Comparison of ENCODE assay signal across 1 cellular context in genomic region chr2:138474093-138474834, GRCh38.
TF ChIP-seq lines count a peak whose summit lies in the region.

No MANE protein-coding gene starts in this region.

TF ChIP-seq in K562, 482 proteins besides CTCF, POLR2A, EP300 and RAD21 (continued from another document and continues in another):
- TF ChIP-seq, protein P1, sequence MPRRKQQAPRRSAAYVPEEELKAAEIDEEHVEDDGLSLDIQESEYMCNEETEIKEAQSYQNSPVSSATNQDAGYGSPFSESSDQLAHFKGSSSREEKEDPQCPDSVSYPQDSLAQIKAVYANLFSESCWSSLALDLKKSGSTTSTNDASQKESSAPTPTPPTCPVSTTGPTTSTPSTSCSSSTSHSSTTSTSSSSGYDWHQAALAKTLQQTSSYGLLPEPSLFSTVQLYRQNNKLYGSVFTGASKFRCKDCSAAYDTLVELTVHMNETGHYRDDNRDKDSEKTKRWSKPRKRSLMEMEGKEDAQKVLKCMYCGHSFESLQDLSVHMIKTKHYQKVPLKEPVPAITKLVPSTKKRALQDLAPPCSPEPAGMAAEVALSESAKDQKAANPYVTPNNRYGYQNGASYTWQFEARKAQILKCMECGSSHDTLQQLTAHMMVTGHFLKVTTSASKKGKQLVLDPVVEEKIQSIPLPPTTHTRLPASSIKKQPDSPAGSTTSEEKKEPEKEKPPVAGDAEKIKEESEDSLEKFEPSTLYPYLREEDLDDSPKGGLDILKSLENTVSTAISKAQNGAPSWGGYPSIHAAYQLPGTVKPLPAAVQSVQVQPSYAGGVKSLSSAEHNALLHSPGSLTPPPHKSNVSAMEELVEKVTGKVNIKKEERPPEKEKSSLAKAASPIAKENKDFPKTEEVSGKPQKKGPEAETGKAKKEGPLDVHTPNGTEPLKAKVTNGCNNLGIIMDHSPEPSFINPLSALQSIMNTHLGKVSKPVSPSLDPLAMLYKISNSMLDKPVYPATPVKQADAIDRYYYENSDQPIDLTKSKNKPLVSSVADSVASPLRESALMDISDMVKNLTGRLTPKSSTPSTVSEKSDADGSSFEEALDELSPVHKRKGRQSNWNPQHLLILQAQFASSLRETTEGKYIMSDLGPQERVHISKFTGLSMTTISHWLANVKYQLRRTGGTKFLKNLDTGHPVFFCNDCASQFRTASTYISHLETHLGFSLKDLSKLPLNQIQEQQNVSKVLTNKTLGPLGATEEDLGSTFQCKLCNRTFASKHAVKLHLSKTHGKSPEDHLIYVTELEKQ (CRISPR knock-in tag; IDR thresholded peaks at IDR 0.05), result no peak
- TF ChIP-seq RB1 (IDR thresholded peaks at IDR 0.05; ENCODE audit: low read depth), result no peak
- no peak for TF ChIP-seq HMG20B (CRISPR knock-in tag; IDR thresholded peaks at IDR 0.05)
- no peak for TF ChIP-seq WHSC1 (IDR thresholded peaks at IDR 0.05; ENCODE audit: low read length)
- no peak for TF ChIP-seq TAF7 (tag; IDR thresholded peaks at IDR 0.05)
- peak; percentile 63 for TF ChIP-seq ZNF316 (IDR thresholded peaks at IDR 0.05)
- no peak for TF ChIP-seq ETV5 (CRISPR knock-in tag; IDR thresholded peaks at IDR 0.05; ENCODE audit: low read depth)
- TF ChIP-seq RBM39 (optimal IDR thresholded peaks at IDR 0.05; ENCODE audit: low read depth, low read length), result no peak
- TF ChIP-seq TBP (optimal IDR thresholded peaks at IDR 0.05; ENCODE audit: low read depth, low read length), result no peak
- TF ChIP-seq, protein P2, sequence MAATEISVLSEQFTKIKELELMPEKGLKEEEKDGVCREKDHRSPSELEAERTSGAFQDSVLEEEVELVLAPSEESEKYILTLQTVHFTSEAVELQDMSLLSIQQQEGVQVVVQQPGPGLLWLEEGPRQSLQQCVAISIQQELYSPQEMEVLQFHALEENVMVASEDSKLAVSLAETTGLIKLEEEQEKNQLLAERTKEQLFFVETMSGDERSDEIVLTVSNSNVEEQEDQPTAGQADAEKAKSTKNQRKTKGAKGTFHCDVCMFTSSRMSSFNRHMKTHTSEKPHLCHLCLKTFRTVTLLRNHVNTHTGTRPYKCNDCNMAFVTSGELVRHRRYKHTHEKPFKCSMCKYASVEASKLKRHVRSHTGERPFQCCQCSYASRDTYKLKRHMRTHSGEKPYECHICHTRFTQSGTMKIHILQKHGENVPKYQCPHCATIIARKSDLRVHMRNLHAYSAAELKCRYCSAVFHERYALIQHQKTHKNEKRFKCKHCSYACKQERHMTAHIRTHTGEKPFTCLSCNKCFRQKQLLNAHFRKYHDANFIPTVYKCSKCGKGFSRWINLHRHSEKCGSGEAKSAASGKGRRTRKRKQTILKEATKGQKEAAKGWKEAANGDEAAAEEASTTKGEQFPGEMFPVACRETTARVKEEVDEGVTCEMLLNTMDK (IDR thresholded peaks at IDR 0.05; ENCODE audit: borderline replicate concordance, insufficient read depth, low read depth, low read length, poor library complexity, severe bottlenecking), result no peak
- no peak for TF ChIP-seq CBX1 (IDR thresholded peaks at IDR 0.05; ENCODE audit: low read depth)
- TF ChIP-seq, protein P3, sequence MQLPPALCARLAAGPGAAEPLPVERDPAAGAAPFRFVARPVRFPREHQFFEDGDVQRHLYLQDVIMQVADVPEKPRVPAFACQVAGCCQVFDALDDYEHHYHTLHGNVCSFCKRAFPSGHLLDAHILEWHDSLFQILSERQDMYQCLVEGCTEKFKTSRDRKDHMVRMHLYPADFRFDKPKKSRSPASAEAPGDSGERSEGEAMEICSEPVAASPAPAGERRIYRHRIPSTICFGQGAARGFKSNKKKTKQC (CRISPR knock-in tag; IDR thresholded peaks at IDR 0.05), result no peak
- TF ChIP-seq ETS2 (tag; IDR thresholded peaks at IDR 0.05; ENCODE audit: borderline replicate concordance, poor library complexity, severe bottlenecking), result no peak
- TF ChIP-seq SP1 (CRISPR knock-in tag; IDR thresholded peaks at IDR 0.05), result no peak
- TF ChIP-seq, protein P4, sequence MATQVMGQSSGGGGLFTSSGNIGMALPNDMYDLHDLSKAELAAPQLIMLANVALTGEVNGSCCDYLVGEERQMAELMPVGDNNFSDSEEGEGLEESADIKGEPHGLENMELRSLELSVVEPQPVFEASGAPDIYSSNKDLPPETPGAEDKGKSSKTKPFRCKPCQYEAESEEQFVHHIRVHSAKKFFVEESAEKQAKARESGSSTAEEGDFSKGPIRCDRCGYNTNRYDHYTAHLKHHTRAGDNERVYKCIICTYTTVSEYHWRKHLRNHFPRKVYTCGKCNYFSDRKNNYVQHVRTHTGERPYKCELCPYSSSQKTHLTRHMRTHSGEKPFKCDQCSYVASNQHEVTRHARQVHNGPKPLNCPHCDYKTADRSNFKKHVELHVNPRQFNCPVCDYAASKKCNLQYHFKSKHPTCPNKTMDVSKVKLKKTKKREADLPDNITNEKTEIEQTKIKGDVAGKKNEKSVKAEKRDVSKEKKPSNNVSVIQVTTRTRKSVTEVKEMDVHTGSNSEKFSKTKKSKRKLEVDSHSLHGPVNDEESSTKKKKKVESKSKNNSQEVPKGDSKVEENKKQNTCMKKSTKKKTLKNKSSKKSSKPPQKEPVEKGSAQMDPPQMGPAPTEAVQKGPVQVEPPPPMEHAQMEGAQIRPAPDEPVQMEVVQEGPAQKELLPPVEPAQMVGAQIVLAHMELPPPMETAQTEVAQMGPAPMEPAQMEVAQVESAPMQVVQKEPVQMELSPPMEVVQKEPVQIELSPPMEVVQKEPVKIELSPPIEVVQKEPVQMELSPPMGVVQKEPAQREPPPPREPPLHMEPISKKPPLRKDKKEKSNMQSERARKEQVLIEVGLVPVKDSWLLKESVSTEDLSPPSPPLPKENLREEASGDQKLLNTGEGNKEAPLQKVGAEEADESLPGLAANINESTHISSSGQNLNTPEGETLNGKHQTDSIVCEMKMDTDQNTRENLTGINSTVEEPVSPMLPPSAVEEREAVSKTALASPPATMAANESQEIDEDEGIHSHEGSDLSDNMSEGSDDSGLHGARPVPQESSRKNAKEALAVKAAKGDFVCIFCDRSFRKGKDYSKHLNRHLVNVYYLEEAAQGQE (CRISPR knock-in tag; IDR thresholded peaks at IDR 0.05; ENCODE audit: low read depth), result no peak
- TF ChIP-seq HNRNPLL (IDR thresholded peaks at IDR 0.05; ENCODE audit: low read depth, low read length, poor library complexity, severe bottlenecking), result no peak
- no peak for TF ChIP-seq TFAM (CRISPR knock-in tag; conservative IDR thresholded peaks at IDR 0.05)
- TF ChIP-seq, protein P5, sequence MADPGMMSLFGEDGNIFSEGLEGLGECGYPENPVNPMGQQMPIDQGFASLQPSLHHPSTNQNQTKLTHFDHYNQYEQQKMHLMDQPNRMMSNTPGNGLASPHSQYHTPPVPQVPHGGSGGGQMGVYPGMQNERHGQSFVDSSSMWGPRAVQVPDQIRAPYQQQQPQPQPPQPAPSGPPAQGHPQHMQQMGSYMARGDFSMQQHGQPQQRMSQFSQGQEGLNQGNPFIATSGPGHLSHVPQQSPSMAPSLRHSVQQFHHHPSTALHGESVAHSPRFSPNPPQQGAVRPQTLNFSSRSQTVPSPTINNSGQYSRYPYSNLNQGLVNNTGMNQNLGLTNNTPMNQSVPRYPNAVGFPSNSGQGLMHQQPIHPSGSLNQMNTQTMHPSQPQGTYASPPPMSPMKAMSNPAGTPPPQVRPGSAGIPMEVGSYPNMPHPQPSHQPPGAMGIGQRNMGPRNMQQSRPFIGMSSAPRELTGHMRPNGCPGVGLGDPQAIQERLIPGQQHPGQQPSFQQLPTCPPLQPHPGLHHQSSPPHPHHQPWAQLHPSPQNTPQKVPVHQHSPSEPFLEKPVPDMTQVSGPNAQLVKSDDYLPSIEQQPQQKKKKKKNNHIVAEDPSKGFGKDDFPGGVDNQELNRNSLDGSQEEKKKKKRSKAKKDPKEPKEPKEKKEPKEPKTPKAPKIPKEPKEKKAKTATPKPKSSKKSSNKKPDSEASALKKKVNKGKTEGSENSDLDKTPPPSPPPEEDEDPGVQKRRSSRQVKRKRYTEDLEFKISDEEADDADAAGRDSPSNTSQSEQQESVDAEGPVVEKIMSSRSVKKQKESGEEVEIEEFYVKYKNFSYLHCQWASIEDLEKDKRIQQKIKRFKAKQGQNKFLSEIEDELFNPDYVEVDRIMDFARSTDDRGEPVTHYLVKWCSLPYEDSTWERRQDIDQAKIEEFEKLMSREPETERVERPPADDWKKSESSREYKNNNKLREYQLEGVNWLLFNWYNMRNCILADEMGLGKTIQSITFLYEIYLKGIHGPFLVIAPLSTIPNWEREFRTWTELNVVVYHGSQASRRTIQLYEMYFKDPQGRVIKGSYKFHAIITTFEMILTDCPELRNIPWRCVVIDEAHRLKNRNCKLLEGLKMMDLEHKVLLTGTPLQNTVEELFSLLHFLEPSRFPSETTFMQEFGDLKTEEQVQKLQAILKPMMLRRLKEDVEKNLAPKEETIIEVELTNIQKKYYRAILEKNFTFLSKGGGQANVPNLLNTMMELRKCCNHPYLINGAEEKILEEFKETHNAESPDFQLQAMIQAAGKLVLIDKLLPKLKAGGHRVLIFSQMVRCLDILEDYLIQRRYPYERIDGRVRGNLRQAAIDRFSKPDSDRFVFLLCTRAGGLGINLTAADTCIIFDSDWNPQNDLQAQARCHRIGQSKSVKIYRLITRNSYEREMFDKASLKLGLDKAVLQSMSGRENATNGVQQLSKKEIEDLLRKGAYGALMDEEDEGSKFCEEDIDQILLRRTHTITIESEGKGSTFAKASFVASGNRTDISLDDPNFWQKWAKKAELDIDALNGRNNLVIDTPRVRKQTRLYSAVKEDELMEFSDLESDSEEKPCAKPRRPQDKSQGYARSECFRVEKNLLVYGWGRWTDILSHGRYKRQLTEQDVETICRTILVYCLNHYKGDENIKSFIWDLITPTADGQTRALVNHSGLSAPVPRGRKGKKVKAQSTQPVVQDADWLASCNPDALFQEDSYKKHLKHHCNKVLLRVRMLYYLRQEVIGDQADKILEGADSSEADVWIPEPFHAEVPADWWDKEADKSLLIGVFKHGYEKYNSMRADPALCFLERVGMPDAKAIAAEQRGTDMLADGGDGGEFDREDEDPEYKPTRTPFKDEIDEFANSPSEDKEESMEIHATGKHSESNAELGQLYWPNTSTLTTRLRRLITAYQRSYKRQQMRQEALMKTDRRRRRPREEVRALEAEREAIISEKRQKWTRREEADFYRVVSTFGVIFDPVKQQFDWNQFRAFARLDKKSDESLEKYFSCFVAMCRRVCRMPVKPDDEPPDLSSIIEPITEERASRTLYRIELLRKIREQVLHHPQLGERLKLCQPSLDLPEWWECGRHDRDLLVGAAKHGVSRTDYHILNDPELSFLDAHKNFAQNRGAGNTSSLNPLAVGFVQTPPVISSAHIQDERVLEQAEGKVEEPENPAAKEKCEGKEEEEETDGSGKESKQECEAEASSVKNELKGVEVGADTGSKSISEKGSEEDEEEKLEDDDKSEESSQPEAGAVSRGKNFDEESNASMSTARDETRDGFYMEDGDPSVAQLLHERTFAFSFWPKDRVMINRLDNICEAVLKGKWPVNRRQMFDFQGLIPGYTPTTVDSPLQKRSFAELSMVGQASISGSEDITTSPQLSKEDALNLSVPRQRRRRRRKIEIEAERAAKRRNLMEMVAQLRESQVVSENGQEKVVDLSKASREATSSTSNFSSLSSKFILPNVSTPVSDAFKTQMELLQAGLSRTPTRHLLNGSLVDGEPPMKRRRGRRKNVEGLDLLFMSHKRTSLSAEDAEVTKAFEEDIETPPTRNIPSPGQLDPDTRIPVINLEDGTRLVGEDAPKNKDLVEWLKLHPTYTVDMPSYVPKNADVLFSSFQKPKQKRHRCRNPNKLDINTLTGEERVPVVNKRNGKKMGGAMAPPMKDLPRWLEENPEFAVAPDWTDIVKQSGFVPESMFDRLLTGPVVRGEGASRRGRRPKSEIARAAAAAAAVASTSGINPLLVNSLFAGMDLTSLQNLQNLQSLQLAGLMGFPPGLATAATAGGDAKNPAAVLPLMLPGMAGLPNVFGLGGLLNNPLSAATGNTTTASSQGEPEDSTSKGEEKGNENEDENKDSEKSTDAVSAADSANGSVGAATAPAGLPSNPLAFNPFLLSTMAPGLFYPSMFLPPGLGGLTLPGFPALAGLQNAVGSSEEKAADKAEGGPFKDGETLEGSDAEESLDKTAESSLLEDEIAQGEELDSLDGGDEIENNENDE (IDR thresholded peaks at IDR 0.05; ENCODE audit: low read depth, low read length), result no peak
- no peak for TF ChIP-seq ELK1 (CRISPR knock-in tag; IDR thresholded peaks at IDR 0.05)
- TF ChIP-seq ZNF79 (CRISPR knock-in tag; IDR thresholded peaks at IDR 0.05; ENCODE audit: low read depth), result no peak
- peak; percentile 14 to 42; a peak in 1 of 4 replicates for TF ChIP-seq TRIM24 (IDR thresholded peaks at IDR 0.05)
- TF ChIP-seq, protein P6, sequence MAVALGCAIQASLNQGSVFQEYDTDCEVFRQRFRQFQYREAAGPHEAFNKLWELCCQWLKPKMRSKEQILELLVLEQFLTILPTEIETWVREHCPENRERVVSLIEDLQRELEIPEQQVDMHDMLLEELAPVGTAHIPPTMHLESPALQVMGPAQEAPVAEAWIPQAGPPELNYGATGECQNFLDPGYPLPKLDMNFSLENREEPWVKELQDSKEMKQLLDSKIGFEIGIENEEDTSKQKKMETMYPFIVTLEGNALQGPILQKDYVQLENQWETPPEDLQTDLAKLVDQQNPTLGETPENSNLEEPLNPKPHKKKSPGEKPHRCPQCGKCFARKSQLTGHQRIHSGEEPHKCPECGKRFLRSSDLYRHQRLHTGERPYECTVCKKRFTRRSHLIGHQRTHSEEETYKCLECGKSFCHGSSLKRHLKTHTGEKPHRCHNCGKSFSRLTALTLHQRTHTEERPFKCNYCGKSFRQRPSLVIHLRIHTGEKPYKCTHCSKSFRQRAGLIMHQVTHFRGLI (CRISPR knock-in tag; IDR thresholded peaks at IDR 0.05), result no peak
- no peak for TF ChIP-seq NFXL1 (CRISPR knock-in tag; IDR thresholded peaks at IDR 0.05)
- TF ChIP-seq FOXP1 (CRISPR knock-in tag; IDR thresholded peaks at IDR 0.05), result no peak
- TF ChIP-seq, protein P7, sequence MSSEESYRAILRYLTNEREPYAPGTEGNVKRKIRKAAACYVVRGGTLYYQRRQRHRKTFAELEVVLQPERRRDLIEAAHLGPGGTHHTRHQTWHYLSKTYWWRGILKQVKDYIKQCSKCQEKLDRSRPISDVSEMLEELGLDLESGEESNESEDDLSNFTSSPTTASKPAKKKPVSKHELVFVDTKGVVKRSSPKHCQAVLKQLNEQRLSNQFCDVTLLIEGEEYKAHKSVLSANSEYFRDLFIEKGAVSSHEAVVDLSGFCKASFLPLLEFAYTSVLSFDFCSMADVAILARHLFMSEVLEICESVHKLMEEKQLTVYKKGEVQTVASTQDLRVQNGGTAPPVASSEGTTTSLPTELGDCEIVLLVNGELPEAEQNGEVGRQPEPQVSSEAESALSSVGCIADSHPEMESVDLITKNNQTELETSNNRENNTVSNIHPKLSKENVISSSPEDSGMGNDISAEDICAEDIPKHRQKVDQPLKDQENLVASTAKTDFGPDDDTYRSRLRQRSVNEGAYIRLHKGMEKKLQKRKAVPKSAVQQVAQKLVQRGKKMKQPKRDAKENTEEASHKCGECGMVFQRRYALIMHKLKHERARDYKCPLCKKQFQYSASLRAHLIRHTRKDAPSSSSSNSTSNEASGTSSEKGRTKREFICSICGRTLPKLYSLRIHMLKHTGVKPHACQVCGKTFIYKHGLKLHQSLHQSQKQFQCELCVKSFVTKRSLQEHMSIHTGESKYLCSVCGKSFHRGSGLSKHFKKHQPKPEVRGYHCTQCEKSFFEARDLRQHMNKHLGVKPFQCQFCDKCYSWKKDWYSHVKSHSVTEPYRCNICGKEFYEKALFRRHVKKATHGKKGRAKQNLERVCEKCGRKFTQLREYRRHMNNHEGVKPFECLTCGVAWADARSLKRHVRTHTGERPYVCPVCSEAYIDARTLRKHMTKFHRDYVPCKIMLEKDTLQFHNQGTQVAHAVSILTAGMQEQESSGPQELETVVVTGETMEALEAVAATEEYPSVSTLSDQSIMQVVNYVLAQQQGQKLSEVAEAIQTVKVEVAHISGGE (CRISPR knock-in tag; IDR thresholded peaks at IDR 0.05), result no peak
- TF ChIP-seq ZNF143 (CRISPR knock-in tag; IDR thresholded peaks at IDR 0.05), result no peak
